ENCODE assay signal across 1 cellular context in the genomic region with DNA sequence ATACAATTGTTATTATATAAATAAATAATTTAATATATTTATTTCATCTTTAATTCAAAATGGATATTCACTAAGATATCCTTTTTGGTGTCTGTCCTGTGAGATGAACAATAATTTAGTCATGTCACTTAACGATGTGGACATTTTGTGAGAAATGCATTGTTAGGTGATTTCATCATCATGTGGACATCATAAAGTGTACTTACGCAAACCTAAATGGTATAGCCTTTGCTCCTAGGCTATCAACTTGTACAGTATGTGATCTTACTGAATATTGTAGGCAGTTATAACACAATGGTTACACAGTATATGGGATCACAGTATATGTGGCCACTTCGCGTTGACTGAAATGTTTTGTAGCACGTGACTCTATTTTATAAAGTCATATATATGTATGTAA.
TF ChIP-seq lines count a peak whose summit lies in the region.

No MANE protein-coding gene starts in this region.

TF ChIP-seq in HepG2, 621 proteins besides CTCF, POLR2A, EP300 and RAD21:
- TF ChIP-seq ATF7 (IDR thresholded peaks at IDR 0.05) (peak; percentile 20; the same call in 1 of the 2 replicates), ATF7 (CRISPR knock-in tag; IDR thresholded peaks at IDR 0.05) (no peak), SIX1 (CRISPR knock-in tag; IDR thresholded peaks at IDR 0.05; ENCODE audit: borderline replicate concordance) (no peak), CEBPB (IDR thresholded peaks at IDR 0.05; ENCODE audit: borderline replicate concordance, low read depth, low read length) (peak; percentile 73; the same call in 1 of the 2 replicates), ZNF605 (CRISPR knock-in tag; IDR thresholded peaks at IDR 0.05) (no peak)
